Comparison of ENCODE assay signal across 15 cellular contexts in genomic region chr20:14830466-14830865, GRCh38.
DNase-seq lines count a peak whose midpoint lies in the region; ATAC-seq and TF ChIP-seq lines count a peak whose summit lies in the region.
"Had no signal": no experiment of that assay in that cellular context is flagged by ENCODE, and none has a peak within 500 bp of the region (broad histone marks: within the 10 kb centered on the region; RNA-seq: fewer than 3 reads in every experiment).

No MANE protein-coding gene starts in this region.

- H3K36me3 Mint-ChIP-seq in CD4-positive, alpha-beta memory T cell, result no peaks in the 10 kb centered on the region

- CTCF ChIA-PET in CD4-positive, alpha-beta memory T cell (lab: Charles Lee; ENCODE audit: partially characterized antibody), result no interaction called here

- TF ChIP-seq CTCF in OCI-LY3 (IDR thresholded peaks at IDR 0.05; ENCODE audit: low read depth, low read length), result no peak
- no peak for TF ChIP-seq CTCF in omental fat pad (IDR thresholded peaks at IDR 0.05)

- no peaks in the 10 kb centered on the region for H3K79me2 ChIP-seq in OCI-LY3 (ENCODE audit: low read length)

- POLR2A ChIA-PET in CD4-positive, alpha-beta memory T cell (lab: Charles Lee; ENCODE audit: partially characterized antibody), result no interaction called here

- H3K4me2 ChIP-seq in OCI-LY3 (ENCODE audit: low read length), result peak overlapping the region; percentile 59

- peaks cover 48% of the 10 kb centered on the region for H3K27me3 ChIP-seq in OCI-LY3 (ENCODE audit: low read depth, low read length)
- no peaks in the 10 kb centered on the region for H3K27me3 ChIP-seq in CD4-positive, alpha-beta memory T cell (ENCODE audit: insufficient read depth, low read length)
- H3K27me3 ChIP-seq: gastroesophageal sphincter had no signal

- no peak for DNase-seq in omental fat pad (ENCODE audit: low spot score)
- DNase-seq in cortex of kidney (lab: John Stamatoyannopoulos, UW), result no peak
- DNase-seq in CD4-positive, alpha-beta memory T cell, result no peak
- DNase-seq in ureter (ENCODE audit: low spot score), result no peak
- DNase-seq: activated T-cell treated with anti-CD3 and anti-CD28 coated beads for 4 hours; central memory CD4-positive, alpha-beta T cell; DND-41; NCI-H524 treated with DMSO at 0.1 percent for 48 hours; stimulated activated CD4-positive, alpha-beta T cell treated with anti-CD3 and anti-CD28 coated beads, Interleukin-12 subunit alpha, Interleukin-12 subunit beta, amount 100 ng/mL, for 4 hours had no signal

- H3K36me3 ChIP-seq in OCI-LY3 (replicated peaks; ENCODE audit: low read depth, low read length), result no peaks in the 10 kb centered on the region
- H3K36me3 ChIP-seq in CD4-positive, alpha-beta memory T cell (ENCODE audit: insufficient read depth, low read length), result no peaks in the 10 kb centered on the region
- H3K36me3 ChIP-seq: gastroesophageal sphincter had no signal

- H3K27ac ChIP-seq in OCI-LY3 (ENCODE audit: low read length), result peak overlapping the region; percentile 56
- H3K27ac ChIP-seq in CD4-positive, alpha-beta memory T cell (ENCODE audit: low read depth, low read length), result no peak overlapping the region
- H3K27ac ChIP-seq: gastroesophageal sphincter, HL-60 had no signal

- H3K27me3 Mint-ChIP-seq in CD4-positive, alpha-beta memory T cell, result no peaks in the 10 kb centered on the region

- H3K4me1 Mint-ChIP-seq in CD4-positive, alpha-beta memory T cell, result no peaks in the 10 kb centered on the region

- no peaks in the 10 kb centered on the region for H3K9me3 ChIP-seq in OCI-LY3 (ENCODE audit: insufficient read depth, low read length)
- peaks cover 0 to 4% of the 10 kb centered on the region in 2 donors for H3K9me3 ChIP-seq in CD4-positive, alpha-beta memory T cell (ENCODE audit: control insufficient read depth in 1 of 2, low read length in 2 of 2)
- H3K9me3 ChIP-seq: gastroesophageal sphincter had no signal

- H3K4me3 ChIP-seq in OCI-LY3 (ENCODE audit: low read length), result peak overlapping the region; percentile 43
- H3K4me3 ChIP-seq in CD4-positive, alpha-beta memory T cell (ENCODE audit: low read length in 2 of 2), result no peak overlapping the region
- H3K4me3 ChIP-seq: gastroesophageal sphincter had no signal

- H3K9ac ChIP-seq in OCI-LY3 (ENCODE audit: low read length), result no peak overlapping the region

- no peak overlapping the region for H3K4me3 Mint-ChIP-seq in CD4-positive, alpha-beta memory T cell

- H3K27ac Mint-ChIP-seq in CD4-positive, alpha-beta memory T cell, result no peak overlapping the region

- intact Hi-C loops in CD4-positive, alpha-beta memory T cell (cut with micrococcal nuclease), result no loop called here

- H3K4me1 ChIP-seq in OCI-LY3 (ENCODE audit: low read length), result peaks cover 45% of the 10 kb centered on the region
- H3K4me1 ChIP-seq in CD4-positive, alpha-beta memory T cell (ENCODE audit: insufficient read depth, low read length), result no peaks in the 10 kb centered on the region
- H3K4me1 ChIP-seq: gastroesophageal sphincter had no signal

- ATAC-seq in GM18870 (IDR thresholded peaks at IDR 0.05; ENCODE audit: unreplicated experiment) (peak; percentile 76), GM21619 (IDR thresholded peaks at IDR 0.05; ENCODE audit: unreplicated experiment) (peak; percentile 67), HG03196 (IDR thresholded peaks at IDR 0.05; ENCODE audit: unreplicated experiment) (peak; percentile 73), omental fat pad (ENCODE audit: low FRiP score) (no peak)
- ATAC-seq: gastroesophageal sphincter had no signal

- H2AFZ ChIP-seq in OCI-LY3 (ENCODE audit: low read depth, low read length), result no peak overlapping the region

- H4K20me1 ChIP-seq in OCI-LY3 (ENCODE audit: insufficient read depth, low read length), result peaks cover 5% of the 10 kb centered on the region

- peaks cover 0 to 11% (median 4%) of the 10 kb centered on the region in 8 donors for H3K9me3 Mint-ChIP-seq in CD4-positive, alpha-beta memory T cell
